ENCODE assay signal across 9 cellular contexts in the genomic region with DNA sequence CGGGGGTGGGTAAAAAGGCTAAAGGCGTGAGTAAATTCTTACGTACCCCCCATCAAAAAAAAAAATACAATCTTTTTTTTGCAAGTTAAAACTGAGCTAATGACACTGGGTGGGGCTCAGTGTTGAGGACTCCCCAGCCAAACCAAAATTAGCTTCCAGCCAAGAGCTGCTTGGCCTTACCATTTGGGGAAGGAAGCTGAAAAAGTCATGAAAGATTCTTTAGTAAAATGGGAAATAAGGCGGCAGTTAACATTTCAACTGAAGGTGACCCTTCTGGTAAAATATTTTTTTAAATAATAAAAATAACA. TPM values are rescaled to one million over a fixed set of nuclear protein-coding genes. Genes with fewer than 3 reads are reported as not detected.
DNase-seq lines count a peak whose midpoint lies in the region; ATAC-seq, FAIRE-seq and TF ChIP-seq lines count a peak whose summit lies in the region.
"Had no signal": no experiment of that assay in that cellular context is flagged by ENCODE, and none has a peak within 500 bp of the region (broad histone marks: within the 10 kb centered on the region; RNA-seq: fewer than 3 reads in every experiment).

No MANE protein-coding gene starts in this region.

- peak overlapping the region; percentile 15 to 72 for H3K9ac ChIP-seq in kidney (ENCODE audit: low read length in 2 of 2)

- no peaks in the 10 kb centered on the region for H3K9me3 Mint-ChIP-seq in activated T-cell treated with anti-CD3 and anti-CD28 coated beads, Interleukin-2, amount 50 U/mL, for 24 hours
- H3K9me3 Mint-ChIP-seq in activated T-helper 17 cell treated with anti-CD3 and anti-CD28 coated beads, Interleukin-2, amount 50 U/mL, for 72 hours: no peaks in the 10 kb centered on the region

- intact Hi-C loops in kidney (cut with DNase I) (no loop called here), tibial artery (cut with DNase I; ENCODE audit: low total_unique reads) (no loop called here)

- peak overlapping the region; percentile 93 for H3K27ac Mint-ChIP-seq in activated T-cell treated with anti-CD3 and anti-CD28 coated beads, Interleukin-2, amount 50 U/mL, for 24 hours
- H3K27ac Mint-ChIP-seq in activated T-helper 17 cell treated with anti-CD3 and anti-CD28 coated beads, Interleukin-2, amount 50 U/mL, for 72 hours: peak overlapping the region; percentile 90

- ATAC-seq in activated T-helper 17 cell treated with anti-CD3 and anti-CD28 coated beads, Interleukin-2, amount 50 U/mL, for 72 hours (replicated peaks): no peak
- ATAC-seq in HG02938 (IDR thresholded peaks at IDR 0.05; ENCODE audit: unreplicated experiment): no peak

- no peaks in the 10 kb centered on the region for H3K27me3 ChIP-seq in tibial artery

- H3K4me1 Mint-ChIP-seq in activated T-cell treated with anti-CD3 and anti-CD28 coated beads, Interleukin-2, amount 50 U/mL, for 24 hours (ENCODE audit: low read depth): peaks cover 90% of the 10 kb centered on the region
- peaks cover 67% of the 10 kb centered on the region for H3K4me1 Mint-ChIP-seq in activated T-helper 17 cell treated with anti-CD3 and anti-CD28 coated beads, Interleukin-2, amount 50 U/mL, for 72 hours

- no peak for FAIRE-seq in kidney (lab: Jason Lieb, UNC)

- TF ChIP-seq CTCF in kidney (IDR thresholded peaks at IDR 0.05; ENCODE audit: borderline replicate concordance, extremely low read depth, insufficient read depth): no peak
- TF ChIP-seq CTCF in tibial artery (IDR thresholded peaks at IDR 0.05): no peak

- H3K9me3 ChIP-seq in kidney (ENCODE audit: control insufficient read depth in 1 of 2, low read length in 2 of 2): no peaks in the 10 kb centered on the region
- no peaks in the 10 kb centered on the region for H3K9me3 ChIP-seq in tibial artery

- H3K27me3 Mint-ChIP-seq in activated T-cell treated with anti-CD3 and anti-CD28 coated beads, Interleukin-2, amount 50 U/mL, for 24 hours: no peaks in the 10 kb centered on the region
- H3K27me3 Mint-ChIP-seq in activated T-helper 17 cell treated with anti-CD3 and anti-CD28 coated beads, Interleukin-2, amount 50 U/mL, for 72 hours: no peaks in the 10 kb centered on the region

- DNase-seq in activated T-cell treated with anti-CD3 and anti-CD28 coated beads, Interleukin-2, amount 50 U/mL, for 24 hours: no peak
- no peak for DNase-seq in activated T-cell treated with anti-CD3 and anti-CD28 coated beads, Interleukin-2, amount 50 U/mL, for 1 hour
- DNase-seq in kidney: no peak
- DNase-seq in tibial artery: no peak
- no peak for DNase-seq in occipital lobe (lab: John Stamatoyannopoulos, UW)
- DNase-seq in SHP77 treated with DMSO at 0.1 percent for 48 hours (lab: John Stamatoyannopoulos, UW): no peak
- DNase-seq: activated CD4-positive, alpha-beta T cell treated with anti-CD3 and anti-CD28 coated beads, Interleukin-2, amount 50 U/mL, for 1 hour had no signal

- H3K27ac ChIP-seq in kidney (ENCODE audit: low read depth in 2 of 2, low read length in 2 of 2) (peak overlapping the region; percentile 85 to 86), tibial artery (peak overlapping the region; percentile 88 to 99)

- peak overlapping the region; percentile 53 for H3K4me3 Mint-ChIP-seq in activated T-cell treated with anti-CD3 and anti-CD28 coated beads, Interleukin-2, amount 50 U/mL, for 24 hours
- H3K4me3 Mint-ChIP-seq in activated T-helper 17 cell treated with anti-CD3 and anti-CD28 coated beads, Interleukin-2, amount 50 U/mL, for 72 hours: peak overlapping the region; percentile 90

- H3K4me1 ChIP-seq in kidney (ENCODE audit: control insufficient read depth in 1 of 2, insufficient read depth in 1 of 2, low read depth in 1 of 2, low read length in 2 of 2) (peaks cover 75 to 86% of the 10 kb centered on the region in 2 donors), tibial artery (peaks cover 7 to 100% (median 100%) of the 10 kb centered on the region in 4 donors)

- H3K36me3 Mint-ChIP-seq in activated T-cell treated with anti-CD3 and anti-CD28 coated beads, Interleukin-2, amount 50 U/mL, for 24 hours (ENCODE audit: low read depth): peaks cover 14% of the 10 kb centered on the region
- H3K36me3 Mint-ChIP-seq in activated T-helper 17 cell treated with anti-CD3 and anti-CD28 coated beads, Interleukin-2, amount 50 U/mL, for 72 hours (ENCODE audit: low read depth): peaks cover 68% of the 10 kb centered on the region

- H3K36me3 ChIP-seq in kidney (ENCODE audit: control insufficient read depth in 1 of 2, insufficient read depth in 2 of 2, low read length in 2 of 2) (peaks cover 0 to 10% of the 10 kb centered on the region in 2 donors), tibial artery (no peaks in the 10 kb centered on the region)

- H3K4me3 ChIP-seq in kidney (ENCODE audit: low read length in 2 of 2) (no peak overlapping the region), tibial artery (peak overlapping the region; percentile 29 to 37)

RNA-seq across cellular contexts. Expression of a gene that starts 16.4 kb away (rescaled TPM):
- 10 to 100 TPM; 23.4 to 40.7 TPM for total RNA-seq in activated T-helper 17 cell treated with anti-CD3 and anti-CD28 coated beads, Interleukin-2, amount 50 U/mL, for 72 hours
- 32.6 TPM for total RNA-seq in kidney
- 17.3 TPM for polyA plus RNA-seq in kidney (ENCODE audit: insufficient read depth, low read depth, low replicate concordance)
- total RNA-seq in occipital lobe: 18.7 TPM

Comparison
In these comparisons a context has a peak if more than half of its experiments do, and no peak if none do; other contexts are left out.
1. H3K4me3 ChIP-seq: peak in tibial artery (2 of 2); none in kidney (0 of 2).